In genomic region chr19:49950590-49950948, GRCh38 we compare ENCODE assay signal across 18 cellular contexts. TPM values are rescaled to one million over a fixed set of nuclear protein-coding genes. Genes with fewer than 3 reads are reported as not detected.
DNase-seq lines count a peak whose midpoint lies in the region; ATAC-seq and TF ChIP-seq lines count a peak whose summit lies in the region.
"Had no signal": no experiment of that assay in that cellular context is flagged by ENCODE, and none has a peak within 500 bp of the region (broad histone marks: within the 10 kb centered on the region; RNA-seq: fewer than 3 reads in every experiment).

No MANE protein-coding gene starts in this region.

- no peak for ATAC-seq in natural killer cell treated with Interleukin-12 subunit alpha and Interleukin-12 subunit beta and Interleukin-15 and Interleukin-18, amount 100 ng/mL, for 72 hours
- ATAC-seq in natural killer cell (no peak), mucosa of descending colon (no peak)
- ATAC-seq: GM12878, HCT116 had no signal

- H3K4me3 Mint-ChIP-seq in natural killer cell treated with Interleukin-12 subunit alpha and Interleukin-12 subunit beta and Interleukin-15 and Interleukin-18, amount 100 ng/mL, for 72 hours = no peak overlapping the region
- H3K4me3 Mint-ChIP-seq in natural killer cell = no peak overlapping the region
- H3K4me3 Mint-ChIP-seq: CD4-positive, alpha-beta T cell had no signal

- no peak overlapping the region for H3K27ac ChIP-seq in dorsolateral prefrontal cortex
- H3K27ac ChIP-seq: GM23248, HL-60 had no signal

- peaks cover 0 to 13% (median 0%) of the 10 kb centered on the region in 45 donors for H3K27me3 ChIP-seq in dorsolateral prefrontal cortex

- H3K36me3 Mint-ChIP-seq in natural killer cell treated with Interleukin-12 subunit alpha and Interleukin-12 subunit beta and Interleukin-15 and Interleukin-18, amount 100 ng/mL, for 72 hours = no peaks in the 10 kb centered on the region
- no peaks in the 10 kb centered on the region for H3K36me3 Mint-ChIP-seq in natural killer cell

- peaks cover 30% of the 10 kb centered on the region for H3K4me1 ChIP-seq in mucosa of descending colon (ENCODE audit: low read depth)

- H3K4me3 ChIP-seq in mucosa of descending colon (no peak overlapping the region), dorsolateral prefrontal cortex (no peak overlapping the region)
- H3K4me3 ChIP-seq: GM12878, GM23248 had no signal

- H3K9me3 Mint-ChIP-seq in natural killer cell treated with Interleukin-12 subunit alpha and Interleukin-12 subunit beta and Interleukin-15 and Interleukin-18, amount 100 ng/mL, for 72 hours = no peaks in the 10 kb centered on the region
- no peaks in the 10 kb centered on the region for H3K9me3 Mint-ChIP-seq in natural killer cell
- H3K9me3 Mint-ChIP-seq: CD4-positive, alpha-beta T cell had no signal

- no peaks in the 10 kb centered on the region for H3K36me3 ChIP-seq in mucosa of descending colon (ENCODE audit: low read depth)

- H3K4me1 Mint-ChIP-seq in natural killer cell treated with Interleukin-12 subunit alpha and Interleukin-12 subunit beta and Interleukin-15 and Interleukin-18, amount 100 ng/mL, for 72 hours (ENCODE audit: low read depth in 2 of 2) = peaks cover 8 to 9% of the 10 kb centered on the region in 2 donors
- peaks cover 9 to 12% of the 10 kb centered on the region in 2 donors for H3K4me1 Mint-ChIP-seq in natural killer cell

- H3K27me3 Mint-ChIP-seq in natural killer cell treated with Interleukin-12 subunit alpha and Interleukin-12 subunit beta and Interleukin-15 and Interleukin-18, amount 100 ng/mL, for 72 hours = peaks cover 22 to 23% of the 10 kb centered on the region in 2 donors
- H3K27me3 Mint-ChIP-seq in natural killer cell (ENCODE audit: low read depth in 2 of 2) = peaks cover 29 to 32% of the 10 kb centered on the region in 2 donors

- H3K27ac Mint-ChIP-seq in natural killer cell treated with Interleukin-12 subunit alpha and Interleukin-12 subunit beta and Interleukin-15 and Interleukin-18, amount 100 ng/mL, for 72 hours = no peak overlapping the region
- H3K27ac Mint-ChIP-seq in natural killer cell = no peak overlapping the region
- H3K27ac Mint-ChIP-seq: CD4-positive, alpha-beta T cell had no signal

- peak; percentile 8 for DNase-seq in natural killer cell treated with Interleukin-12 subunit alpha and Interleukin-12 subunit beta and Interleukin-15 and Interleukin-18, amount 100 ng/mL, for 72 hours (ENCODE audit: low spot score)
- DNase-seq in natural killer cell = no peak
- DNase-seq in mucosa of descending colon = peak in 2 of 3 donors; percentile 4 to 17
- peak; percentile 18 for DNase-seq in posterior vena cava (ENCODE audit: low spot score)
- no peak for DNase-seq in NCI-H510A (lab: John Stamatoyannopoulos, UW)
- DNase-seq in stimulated activated CD4-positive, alpha-beta T cell treated with anti-CD3 and anti-CD28 coated beads, Interleukin-4, amount 100 ng/mL, for 4 hours = no peak
- DNase-seq in dorsolateral prefrontal cortex = no peak
- DNase-seq: ACHN; C1 segment of cervical spinal cord; Calu3; CD4-positive, alpha-beta T cell; DMS79 had no signal

- intact Hi-C loops in natural killer cell (cut with micrococcal nuclease) = no loop called here
- intact Hi-C loops in mucosa of descending colon (cut with DNase I, micrococcal nuclease) = no loop called here
- intact Hi-C loops in posterior vena cava (cut with DNase I) = no loop called here
- intact Hi-C loops in dorsolateral prefrontal cortex (cut with DNase I) = no loop called here

- TF ChIP-seq CTCF in natural killer cell (IDR thresholded peaks at IDR 0.05) (no peak), mucosa of descending colon (IDR thresholded peaks at IDR 0.05) (no peak), dorsolateral prefrontal cortex (IDR thresholded peaks at IDR 0.05 in 54 of 56, conservative IDR thresholded peaks at IDR 0.05 in 2 of 56; ENCODE audit: low read depth in 1 of 56, partially characterized antibody in 56 of 56) (no peak)

- no peaks in the 10 kb centered on the region for H3K9me3 ChIP-seq in mucosa of descending colon

RNA-seq across cellular contexts. Expression of gene SIGLEC11, which starts 10.4 kb away (rescaled TPM):
- not detected for total RNA-seq in natural killer cell treated with Interleukin-12 subunit alpha and Interleukin-12 subunit beta and Interleukin-15 and Interleukin-18, amount 100 ng/mL, for 72 hours
- under 1 TPM in 2 of 3 donors, not detected in 1; 0.40 to 0.75 TPM for total RNA-seq in natural killer cell
- total RNA-seq in mucosa of descending colon = 1 to 10 TPM in 2 of 3 donors, under 1 TPM in 1; 0.49 to 2.0 (median 1.1) TPM
- total RNA-seq in posterior vena cava = 1 to 10 TPM in 1 of 2 donors, under 1 TPM in 1; 0.95 to 3.3 TPM
- 1 to 10 TPM in 38 of 120 experiments, under 1 TPM in 78, not detected in 4; 0.15 to 5.0 (median 0.72) TPM for total RNA-seq in dorsolateral prefrontal cortex
- total RNA-seq: A172, Calu3, G401, GM12878, GM23248 had no signal

RNA-seq across cellular contexts. Expression of gene NUP62, which starts 21.3 kb away (rescaled TPM):
- 100 to 1,000 TPM; 109 to 187 TPM for total RNA-seq in natural killer cell treated with Interleukin-12 subunit alpha and Interleukin-12 subunit beta and Interleukin-15 and Interleukin-18, amount 100 ng/mL, for 72 hours
- 10 to 100 TPM; 34.2 to 57.4 (median 40.9) TPM for total RNA-seq in natural killer cell
- total RNA-seq in mucosa of descending colon = 10 to 100 TPM; 34.1 to 41.0 (median 40.9) TPM
- total RNA-seq in posterior vena cava = 10 to 100 TPM; 21.9 to 27.1 TPM
- total RNA-seq in dorsolateral prefrontal cortex = 10 to 100 TPM; 27.0 to 56.5 (median 36.4) TPM

RNA-seq across cellular contexts. Expression of gene ATF5, which starts 21.6 kb away (rescaled TPM):
- 10 to 100 TPM; 12.1 to 12.4 TPM for total RNA-seq in natural killer cell treated with Interleukin-12 subunit alpha and Interleukin-12 subunit beta and Interleukin-15 and Interleukin-18, amount 100 ng/mL, for 72 hours
- total RNA-seq in natural killer cell (10 to 100 TPM; 11.7 to 15.4 (median 14.2) TPM), mucosa of descending colon (10 to 100 TPM; 10.7 to 25.0 (median 16.1) TPM), posterior vena cava (10 to 100 TPM; 18.8 to 37.0 TPM), dorsolateral prefrontal cortex (10 to 100 TPM in 65 of 120 experiments, 1 to 10 TPM in 55; 5.5 to 19.9 (median 10.1) TPM)

RNA-seq across cellular contexts. Expression of gene IL4I1, which starts 53.9 kb away (rescaled TPM):
- 10 to 100 TPM in 1 of 2 donors, 1 to 10 TPM in 1; 2.4 to 15.1 TPM for total RNA-seq in natural killer cell treated with Interleukin-12 subunit alpha and Interleukin-12 subunit beta and Interleukin-15 and Interleukin-18, amount 100 ng/mL, for 72 hours
- total RNA-seq in natural killer cell (1 to 10 TPM; 3.0 to 3.8 (median 3.4) TPM), mucosa of descending colon (1 to 10 TPM; 1.2 to 1.7 (median 1.6) TPM), posterior vena cava (1 to 10 TPM; 1.1 to 1.3 TPM), dorsolateral prefrontal cortex (1 to 10 TPM in 52 of 120 experiments, under 1 TPM in 57, not detected in 11; 0.23 to 6.1 (median 0.96) TPM)
- total RNA-seq: GM23248 had no signal

Comparison
In these comparisons a context has a peak if more than half of its experiments do, and no peak if none do; other contexts are left out.
1. DNase-seq: peak in natural killer cell treated with Interleukin-12 subunit alpha and Interleukin-12 subunit beta and Interleukin-15 and Interleukin-18, amount 100 ng/mL, for 72 hours (single experiment), mucosa of descending colon (2 of 3) and posterior vena cava (single experiment); none in natural killer cell (single experiment), NCI-H510A (single experiment), stimulated activated CD4-positive, alpha-beta T cell treated with anti-CD3 and anti-CD28 coated beads, Interleukin-4, amount 100 ng/mL, for 4 hours (0 of 2) and dorsolateral prefrontal cortex (0 of 10).